Comparison of ENCODE assay signal across 11 cellular contexts in genomic region chr10:30057421-30057841, GRCh38. TPM values are rescaled to one million over a fixed set of nuclear protein-coding genes. Genes with fewer than 3 reads are reported as not detected.
DNase-seq lines count a peak whose midpoint lies in the region; ATAC-seq, FAIRE-seq and TF ChIP-seq lines count a peak whose summit lies in the region.
"Had no signal": no experiment of that assay in that cellular context is flagged by ENCODE, and none has a peak within 500 bp of the region (broad histone marks: within the 10 kb centered on the region; RNA-seq: fewer than 3 reads in every experiment).

No MANE protein-coding gene starts in this region.

- FAIRE-seq in A549 (lab: Jason Lieb, UNC) = no peak

- peaks cover 33% of the 10 kb centered on the region for H3K27me3 Mint-ChIP-seq in endodermal cell (ENCODE audit: insufficient read depth)
- peaks cover 30% of the 10 kb centered on the region for H3K27me3 Mint-ChIP-seq in nephron progenitor cell (ENCODE audit: low read depth, poor library complexity)

- peak overlapping the region; percentile 93; the same call in 1 of the 3 replicates for H3K4me3 ChIP-seq in A549
- no peak overlapping the region for H3K4me3 ChIP-seq in HUES48 (ENCODE audit: low read depth, low read length)
- H3K4me3 ChIP-seq in endodermal cell (ENCODE audit: low read length) = peak overlapping the region; percentile 84
- H3K4me3 ChIP-seq in aorta (ENCODE audit: low read length in 2 of 2) = peak overlapping the region in 1 of 2 donors; percentile 15

- H3K4me1 Mint-ChIP-seq in endodermal cell (peaks cover 54% of the 10 kb centered on the region), nephron progenitor cell (peaks cover 48% of the 10 kb centered on the region)

- DNase-seq in A549 (ENCODE audit: low read depth in 1 of 2, low spot score in 1 of 2) = peak; percentile 18 to 58
- DNase-seq in endodermal cell = peak; percentile 62
- DNase-seq in nephron progenitor cell = no peak
- DNase-seq in activated gamma-delta T cell treated with Interleukin-2 at 50 U/mL for 16 hours = no peak
- DNase-seq in NCI-H1417 treated with DMSO at 0.1 percent for 48 hours (lab: John Stamatoyannopoulos, UW) = no peak
- no peak for DNase-seq in erythroblast (lab: John Stamatoyannopoulos, UW)
- no peak for DNase-seq in aorta
- DNase-seq: activated T-cell treated with anti-CD3 and anti-CD28 coated beads, Interleukin-2, amount 50 U/mL, for 48 hours; CD4-positive, CD25-positive, alpha-beta regulatory T cell; naive thymus-derived CD8-positive, alpha-beta T cell had no signal

- H3K9me3 ChIP-seq in A549 (no peaks in the 10 kb centered on the region), HUES48 (ENCODE audit: control insufficient read depth, insufficient read depth, low read length) (no peaks in the 10 kb centered on the region), endodermal cell (ENCODE audit: control insufficient read depth, low read length) (no peaks in the 10 kb centered on the region), aorta (ENCODE audit: control insufficient read depth, low read length) (no peaks in the 10 kb centered on the region)

- H3K36me3 Mint-ChIP-seq in endodermal cell (ENCODE audit: low read depth) = peaks cover 4% of the 10 kb centered on the region
- H3K36me3 Mint-ChIP-seq in nephron progenitor cell (ENCODE audit: low read depth) = no peaks in the 10 kb centered on the region
- H3K36me3 Mint-ChIP-seq: CD4-positive, CD25-positive, alpha-beta regulatory T cell had no signal

- no peaks in the 10 kb centered on the region for H3K36me3 ChIP-seq in HUES48 (ENCODE audit: control insufficient read depth, insufficient read depth, low read length)
- H3K36me3 ChIP-seq in endodermal cell (ENCODE audit: control insufficient read depth, insufficient read depth, low read length) = no peaks in the 10 kb centered on the region
- H3K36me3 ChIP-seq in aorta (ENCODE audit: control insufficient read depth in 1 of 2, insufficient read depth in 2 of 2, low read length in 1 of 2) = no peaks in the 10 kb centered on the region

- no peak for TF ChIP-seq CTCF in A549 (IDR thresholded peaks at IDR 0.05)
- TF ChIP-seq CTCF in endodermal cell (conservative IDR thresholded peaks at IDR 0.05) = no peak
- no peak for TF ChIP-seq CTCF in nephron progenitor cell (IDR thresholded peaks at IDR 0.05)

- H3K9me3 Mint-ChIP-seq in endodermal cell = no peaks in the 10 kb centered on the region
- H3K9me3 Mint-ChIP-seq in nephron progenitor cell = no peaks in the 10 kb centered on the region

- TF ChIP-seq EP300 in A549 (IDR thresholded peaks at IDR 0.05) = no peak

- TF ChIP-seq POLR2A in A549 (IDR thresholded peaks at IDR 0.05; ENCODE audit: low read length) = no peak
- no peak for TF ChIP-seq POLR2A in erythroblast (IDR thresholded peaks at IDR 0.05; ENCODE audit: low read length)

- POLR2A ChIA-PET in A549 (lab: Yijun Ruan, JAX) = no interaction called here

- H3K4me2 ChIP-seq in A549 = peak overlapping the region; percentile 96

- WGBS in A549 (ENCODE audit: missing lambda C conversion rate) = 13% methylated on average over 5 of the region's 5 CpGs
- 52 to 65% methylated on average over 3 to 5 of the region's 5 CpGs for WGBS in endodermal cell (ENCODE audit: insufficient coverage in 1 of 2, insufficient read length in 1 of 2), 2 experiments
- 20 to 29% methylated on average over 5 of the region's 5 CpGs for whole genome bisulfite sequencing in aorta, 2 donors

- H3K4me1 ChIP-seq in A549 (peaks cover 39% of the 10 kb centered on the region), HUES48 (ENCODE audit: control insufficient read depth, insufficient read depth, low read length) (peaks cover 46% of the 10 kb centered on the region), endodermal cell (ENCODE audit: control insufficient read depth, insufficient read depth, low read length) (peaks cover 7% of the 10 kb centered on the region), aorta (ENCODE audit: control insufficient read depth in 1 of 2, insufficient read depth in 2 of 2, low read length in 2 of 2) (no peaks in the 10 kb centered on the region)

- H3K9ac ChIP-seq in HUES48 (ENCODE audit: low read depth, low read length) = no peak overlapping the region
- peak overlapping the region; percentile 62 for H3K9ac ChIP-seq in endodermal cell (ENCODE audit: extremely low read depth, low read length, poor library complexity, severe bottlenecking)

- CTCF ChIA-PET in A549 (lab: Yijun Ruan, JAX) = interaction anchor here (0.6 to 2.3 kb wide), 4 partner anchors 13 to 412 kb away, joined by 3 to 12 read pairs (median 6); no protein-coding TSS in a partner anchor

- peaks cover 40% of the 10 kb centered on the region for H3K27me3 ChIP-seq in HUES48 (ENCODE audit: control insufficient read depth, insufficient read depth, low read length)
- H3K27me3 ChIP-seq in endodermal cell (ENCODE audit: control insufficient read depth, insufficient read depth, low read length, poor library complexity, severe bottlenecking) = no peaks in the 10 kb centered on the region
- no peaks in the 10 kb centered on the region for H3K27me3 ChIP-seq in aorta (ENCODE audit: control insufficient read depth in 1 of 2, insufficient read depth in 2 of 2, low read length in 1 of 2)

- intact Hi-C loops in aorta (cut with DNase I) = loop anchor here in 1 of 2 donors (5.0 kb wide), 2 partner anchors 40 to 180 kb away; no protein-coding TSS in a partner anchor

- H3K4me3 Mint-ChIP-seq in endodermal cell (peak overlapping the region; percentile 83), nephron progenitor cell (peak overlapping the region; percentile 84)

- ATAC-seq in A549 (peak in 1 of 2 experiments; percentile 65; a peak in 3 of 6 replicates), aorta (ENCODE audit: low FRiP score) (no peak)
- ATAC-seq: naive thymus-derived CD8-positive, alpha-beta T cell had no signal

- H3K27ac Mint-ChIP-seq in endodermal cell = peak overlapping the region; percentile 87
- H3K27ac Mint-ChIP-seq in nephron progenitor cell = peak overlapping the region; percentile 92
- H3K27ac Mint-ChIP-seq: CD4-positive, CD25-positive, alpha-beta regulatory T cell had no signal

- H3K27ac ChIP-seq in A549 (peak overlapping the region; percentile 83 to 91), HUES48 (ENCODE audit: low read depth, low read length) (peak overlapping the region; percentile 82), endodermal cell (ENCODE audit: low read depth, low read length) (no peak overlapping the region), aorta (ENCODE audit: low read depth in 1 of 2, low read length in 2 of 2) (peak overlapping the region in 1 of 2 donors; percentile 74)

- TF ChIP-seq RAD21 in A549 (conservative IDR thresholded peaks at IDR 0.05 in 1 of 2, IDR thresholded peaks at IDR 0.05 in 1 of 2) = no peak

TF ChIP-seq in A549, 52 proteins besides CTCF, POLR2A, EP300 and RAD21:
- TF ChIP-seq MAZ (IDR thresholded peaks at IDR 0.05; ENCODE audit: borderline replicate concordance, low read depth, low read length) (no peak), MAX (IDR thresholded peaks at IDR 0.05) (peak; percentile 40; the same call in 1 of the 2 replicates), MAFK (IDR thresholded peaks at IDR 0.05; ENCODE audit: partially characterized antibody) (no peak), FOXS1 (CRISPR knock-in tag; IDR thresholded peaks at IDR 0.05) (no peak), ZFP36 (IDR thresholded peaks at IDR 0.05; ENCODE audit: borderline replicate concordance, partially characterized antibody) (no peak), PBX3 (IDR thresholded peaks at IDR 0.05) (no peak), GATA3 (IDR thresholded peaks at IDR 0.05; ENCODE audit: borderline replicate concordance) (peak; percentile 75), RFX5 (IDR thresholded peaks at IDR 0.05) (no peak)

RNA-seq across cellular contexts. Expression of gene JCAD, which starts 2.0 kb away (rescaled TPM):
- 6.4 and 7.3 TPM in 2 replicates for polyA plus RNA-seq in A549 (2011; rRNA removed)
- 2.8 and 3.6 TPM in 2 replicates for polyA plus RNA-seq in A549 (2012; cell fraction: cytosol; rRNA removed)
- polyA plus RNA-seq in A549 (2012; cell fraction: nucleus; rRNA removed) = 2.8 and 4.9 TPM in 2 replicates
- 4.4 to 6.4 TPM (median 5.5 TPM) in 3 replicates for polyA plus RNA-seq in A549 (2017; fragmentation: RNase III; extraction: RNeasy Plus Mini Kit Qiagen cat#74134 plus additional on column Dnase treatment)
- 11.8 and 14.4 TPM in 2 replicates for polyA minus RNA-seq in A549 (2011; rRNA and poly(A)+ RNA removed)
- 10 to 100 TPM; 40.8 to 52.2 TPM for total RNA-seq in endodermal cell
- 8.5 TPM for polyA plus RNA-seq in endodermal cell (2013, experiment 1 of 2)
- 8.9 TPM for polyA plus RNA-seq in endodermal cell (2013, experiment 2 of 2)
- 10 to 100 TPM; 53.0 to 82.4 TPM for total RNA-seq in aorta
- polyA plus RNA-seq in aorta = 10 to 100 TPM; 13.6 to 47.3 TPM
- total RNA-seq: naive thymus-derived CD8-positive, alpha-beta T cell had no signal
- polyA plus RNA-seq: CD4-positive, CD25-positive, alpha-beta regulatory T cell; naive thymus-derived CD8-positive, alpha-beta T cell had no signal

Comparison
In these comparisons a context has a peak if more than half of its experiments do, and no peak if none do; other contexts are left out.
1. DNase-seq: peak in A549 (2 of 2) and endodermal cell (single experiment); none in nephron progenitor cell (single experiment), activated gamma-delta T cell treated with Interleukin-2 at 50 U/mL for 16 hours (single experiment), NCI-H1417 treated with DMSO at 0.1 percent for 48 hours (single experiment), erythroblast (0 of 2) and aorta (0 of 2).